ENCODE assay signal across 8 cellular contexts in the genomic region with DNA sequence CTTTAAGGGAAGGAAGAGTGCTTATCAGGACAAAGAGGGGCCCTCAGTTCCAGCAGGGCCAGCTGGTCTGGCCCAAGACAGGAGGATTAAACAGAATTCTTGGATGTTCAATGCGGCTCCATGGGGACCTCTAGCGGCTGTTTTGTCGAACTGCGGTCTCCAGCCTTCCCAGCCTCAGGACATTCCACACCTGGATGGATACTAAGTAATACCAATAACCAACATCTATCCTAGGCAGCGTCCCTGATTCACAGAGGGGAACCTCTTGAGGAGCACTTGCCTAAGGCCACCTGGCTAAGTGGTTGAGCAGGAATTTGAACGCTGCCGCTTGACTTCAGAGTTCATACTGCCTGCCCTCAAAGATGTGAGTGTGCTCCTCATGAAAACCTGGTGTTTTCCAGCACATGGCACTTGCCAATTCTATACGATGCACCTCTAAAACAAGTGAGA. TPM values are rescaled to one million over a fixed set of nuclear protein-coding genes. Genes with fewer than 3 reads are reported as not detected.
DNase-seq lines count a peak whose midpoint lies in the region; ATAC-seq and TF ChIP-seq lines count a peak whose summit lies in the region.

No MANE protein-coding gene starts in this region.

- H3K9me3 Mint-ChIP-seq in activated T-cell treated with anti-CD3 and anti-CD28 coated beads, Interleukin-2, amount 50 U/mL, for 72 hours, result no peaks in the 10 kb centered on the region
- no peaks in the 10 kb centered on the region for H3K9me3 Mint-ChIP-seq in nephron progenitor cell
- H3K9me3 Mint-ChIP-seq in type B pancreatic cell, result no peaks in the 10 kb centered on the region

- H3K36me3 Mint-ChIP-seq in activated T-cell treated with anti-CD3 and anti-CD28 coated beads, Interleukin-2, amount 50 U/mL, for 72 hours (ENCODE audit: insufficient read depth in 2 of 2), result no peaks in the 10 kb centered on the region
- H3K36me3 Mint-ChIP-seq in nephron progenitor cell (ENCODE audit: low read depth) (no peaks in the 10 kb centered on the region), type B pancreatic cell (no peaks in the 10 kb centered on the region)

- H3K9me3 ChIP-seq in Panc1 (ENCODE audit: control insufficient read depth, insufficient read depth, low read depth, low read length), result no peaks in the 10 kb centered on the region

- no peak overlapping the region for H3K4me3 Mint-ChIP-seq in activated T-cell treated with anti-CD3 and anti-CD28 coated beads, Interleukin-2, amount 50 U/mL, for 72 hours
- H3K4me3 Mint-ChIP-seq in nephron progenitor cell (no peak overlapping the region), type B pancreatic cell (no peak overlapping the region)

- CTCF ChIA-PET in Panc1 (lab: Charles Lee), result interaction anchor here (0.5 to 1.1 kb wide), 3 partner anchors 264 to 313 kb away, joined by 3 to 13 read pairs (median 3); a partner anchor contains a TSS

- no peaks in the 10 kb centered on the region for H3K4me1 ChIP-seq in Panc1 (ENCODE audit: control insufficient read depth, insufficient read depth, low read length)

- POLR2A ChIA-PET in Panc1 (lab: Charles Lee), result interaction anchor here (0.5 kb wide), 1 partner anchor 314 kb away, joined by 5 read pairs; no protein-coding TSS in a partner anchor

- TF ChIP-seq CTCF in GM13976 (IDR thresholded peaks at IDR 0.05; ENCODE audit: borderline replicate concordance, control extremely low read depth, extremely low read depth, insufficient read depth, missing control alignments) (peak; percentile 68), Panc1 (IDR thresholded peaks at IDR 0.05) (peak; percentile 94), fibroblast of pulmonary artery (IDR thresholded peaks at IDR 0.05; ENCODE audit: low read length, missing control alignments) (peak; percentile 90), nephron progenitor cell (IDR thresholded peaks at IDR 0.05) (peak; percentile 92), type B pancreatic cell (conservative IDR thresholded peaks at IDR 0.05) (peak; percentile 97)

- BruUV-seq in Panc1 (replicated peaks; lab: Mats Ljungman, UMichigan), result no TSS peak

- DNase-seq in A172 (ENCODE audit: low spot score) (peak; percentile 82), GM13976 (ENCODE audit: low spot score) (peak; percentile 80), KG1 (lab: John Stamatoyannopoulos, UW) (peak; percentile 22), Panc1 (ENCODE audit: low read depth, low spot score) (peak; percentile 48), fibroblast of pulmonary artery (ENCODE audit: low read depth) (peak; percentile 75), nephron progenitor cell (peak; percentile 82), type B pancreatic cell (ENCODE audit: extremely low spot score, unreplicated experiment) (peak; percentile 81)
- peak; percentile 60 to 73 for DNase-seq in activated T-cell treated with anti-CD3 and anti-CD28 coated beads, Interleukin-2, amount 50 U/mL, for 72 hours

- in situ Hi-C loops in GM13976 (cut with MboI; ENCODE audit: low sequenced_read_pairs, unreplicated experiment), result loop anchor here (10.0 to 25.0 kb wide), 3 partner anchors 272 to 622 kb away; no protein-coding TSS in a partner anchor
- in situ Hi-C loops in Panc1 (cut with HindIII; ENCODE audit: low pct_unique_long_range_greater_than_20kb, low sequenced_read_pairs), result no loop called here

- no peaks in the 10 kb centered on the region for H3K27me3 Mint-ChIP-seq in activated T-cell treated with anti-CD3 and anti-CD28 coated beads, Interleukin-2, amount 50 U/mL, for 72 hours (ENCODE audit: low read depth)
- H3K27me3 Mint-ChIP-seq in nephron progenitor cell (ENCODE audit: low read depth, poor library complexity) (peaks cover 8% of the 10 kb centered on the region), type B pancreatic cell (no peaks in the 10 kb centered on the region)

- H3K4me3 ChIP-seq in Panc1 (ENCODE audit: low read depth in 2 of 2, low read length in 2 of 2) (no peak overlapping the region), fibroblast of pulmonary artery (replicated peaks; ENCODE audit: low read depth, low read length) (no peak overlapping the region)

- ATAC-seq in Panc1, result peak; percentile 92
- peak; percentile 72 to 84 for ATAC-seq in activated T-cell treated with anti-CD3 and anti-CD28 coated beads, Interleukin-2, amount 50 U/mL, for 72 hours (replicated peaks in 1 of 2)

- intact Hi-C loops in Panc1 (cut with micrococcal nuclease; ENCODE audit: unreplicated experiment), result loop anchor here (5.0 to 10.0 kb wide), 3 partner anchors 77 to 269 kb away; no protein-coding TSS in a partner anchor

- no peaks in the 10 kb centered on the region; the same call in 1 of the 2 replicates for H3K27me3 ChIP-seq in Panc1 (ENCODE audit: control insufficient read depth, insufficient read depth, low read length)

- no peak overlapping the region for H3K27ac Mint-ChIP-seq in activated T-cell treated with anti-CD3 and anti-CD28 coated beads, Interleukin-2, amount 50 U/mL, for 72 hours
- no peak overlapping the region for H3K27ac Mint-ChIP-seq in nephron progenitor cell
- no peak overlapping the region for H3K27ac Mint-ChIP-seq in type B pancreatic cell

- no peaks in the 10 kb centered on the region for H3K36me3 ChIP-seq in Panc1 (ENCODE audit: control insufficient read depth, insufficient read depth, low read length)

- no peak overlapping the region for H3K27ac ChIP-seq in Panc1 (ENCODE audit: low read length)

- peaks cover 9% of the 10 kb centered on the region for H3K4me1 Mint-ChIP-seq in activated T-cell treated with anti-CD3 and anti-CD28 coated beads, Interleukin-2, amount 50 U/mL, for 72 hours (ENCODE audit: low read depth)
- H3K4me1 Mint-ChIP-seq in nephron progenitor cell, result peaks cover 9% of the 10 kb centered on the region
- peaks cover 5% of the 10 kb centered on the region for H3K4me1 Mint-ChIP-seq in type B pancreatic cell (ENCODE audit: unreplicated experiment)

RNA-seq across cellular contexts. Expression of a gene that starts 15.5 kb away (rescaled TPM):
- 0.26 TPM in 1 of 2 replicates, not detected in the other for total RNA-seq in A172 (2014; rRNA removed; shearing (Covaris generic))
- total RNA-seq in Panc1 (2021; ENCODE audit: unreplicated experiment) (0.44 TPM), type B pancreatic cell (ENCODE audit: low replicate concordance) (0.29 and 0.58 TPM in 2 replicates)
- not detected for polyA plus RNA-seq in Panc1 (2012; ENCODE audit: insufficient read length)
- 100 to 1,000 TPM; 160 to 178 TPM for total RNA-seq in activated T-cell treated with anti-CD3 and anti-CD28 coated beads, Interleukin-2, amount 50 U/mL, for 72 hours

RNA-seq across cellular contexts. Expression of a gene that starts 19.7 kb away (rescaled TPM):
- 90.0 and 93.8 TPM in 2 replicates for total RNA-seq in A172 (2014; rRNA removed; shearing (Covaris generic))
- total RNA-seq in Panc1 (2021; ENCODE audit: unreplicated experiment), result 25.9 TPM
- polyA plus RNA-seq in Panc1 (2012; ENCODE audit: insufficient read length), result 12.3 TPM
- total RNA-seq in activated T-cell treated with anti-CD3 and anti-CD28 coated beads, Interleukin-2, amount 50 U/mL, for 72 hours, result 1 to 10 TPM; 7.4 to 8.3 TPM
- 39.5 and 54.9 TPM in 2 replicates for total RNA-seq in type B pancreatic cell (ENCODE audit: low replicate concordance)

Comparison
In these comparisons a context has a peak if more than half of its experiments do, and no peak if none do; other contexts are left out.
1. DNase-seq: peak in every context shown above with its lines; median percentile 82 in A172; 82 in nephron progenitor cell; 81 in type B pancreatic cell; 80 in GM13976; 75 in fibroblast of pulmonary artery; 66 in activated T-cell treated with anti-CD3 and anti-CD28 coated beads, Interleukin-2, amount 50 U/mL, for 72 hours; 48 in Panc1; 22 in KG1.
2. RNA of a gene that starts 15.5 kb away (total RNA-seq): 160 to 178 TPM in activated T-cell treated with anti-CD3 and anti-CD28 coated beads, Interleukin-2, amount 50 U/mL, for 72 hours; 0.29 to 0.58 TPM in type B pancreatic cell, 0.44 TPM in Panc1 (single experiment) and 0.26 TPM in A172; every median in the first group is over 100 times any median in the second.
3. Peak in every context shown above with its lines, with median percentiles within 50 percentile points of each other: CTCF ChIP-seq.